ENCODE assay signal across 28 cellular contexts in genomic region chr16:86990451-86990850, GRCh38.
DNase-seq lines count a peak whose midpoint lies in the region; ATAC-seq and TF ChIP-seq lines count a peak whose summit lies in the region.
"Had no signal": no experiment of that assay in that cellular context is flagged by ENCODE, and none has a peak within 500 bp of the region (broad histone marks: within the 10 kb centered on the region; RNA-seq: fewer than 3 reads in every experiment).

No MANE protein-coding gene starts in this region.

- 8% methylated on average over 9 of the region's 9 CpGs for WGBS in SK-N-SH (ENCODE audit: low lambda C conversion rate)

- no peaks in the 10 kb centered on the region for H4K20me1 ChIP-seq in SK-N-SH (ENCODE audit: insufficient read depth)
- H4K20me1 ChIP-seq in osteoblast (ENCODE audit: insufficient read depth, low read length): no peaks in the 10 kb centered on the region

- H3K79me2 ChIP-seq in SK-N-SH (ENCODE audit: insufficient read depth): no peaks in the 10 kb centered on the region
- no peaks in the 10 kb centered on the region for H3K79me2 ChIP-seq in osteoblast (ENCODE audit: insufficient read depth, low read length)

- CTCF ChIA-PET in SK-N-SH (lab: Yijun Ruan, JAX): no interaction called here

- H3K4me2 ChIP-seq in SK-N-SH (no peak overlapping the region), osteoblast (ENCODE audit: insufficient read depth, low read length) (no peak overlapping the region)

- H3K27me3 ChIP-seq in SK-N-SH (ENCODE audit: insufficient read depth) (peaks cover 5% of the 10 kb centered on the region; the same call in 1 of the 2 replicates), osteoblast (ENCODE audit: insufficient read depth, low read length) (no peaks in the 10 kb centered on the region)
- H3K27me3 ChIP-seq: upper lobe of left lung had no signal

- H3K27ac ChIP-seq in SK-N-SH (ENCODE audit: low read depth in 2 of 2, low read length in 1 of 2): no peak overlapping the region
- H3K27ac ChIP-seq in osteoblast (ENCODE audit: low read depth, low read length): no peak overlapping the region
- H3K27ac ChIP-seq: epithelial cell of prostate, heart right ventricle, prostate gland, upper lobe of left lung had no signal

- peaks cover 11% of the 10 kb centered on the region for H3K27me3 Mint-ChIP-seq in endothelial cell (ENCODE audit: unreplicated experiment)

- no peaks in the 10 kb centered on the region for H3K9me3 Mint-ChIP-seq in endothelial cell (ENCODE audit: unreplicated experiment)
- H3K9me3 Mint-ChIP-seq: activated CD4-positive, alpha-beta memory T cell treated with anti-CD3 and anti-CD28 coated beads for 36 hours; naive thymus-derived CD8-positive, alpha-beta T cell had no signal

- peaks cover 25% of the 10 kb centered on the region for H3K4me1 Mint-ChIP-seq in endothelial cell (ENCODE audit: unreplicated experiment)

- DNase-seq in SK-N-SH (no peak), MV-4-11 (lab: John Stamatoyannopoulos, UW) (peak; percentile 17), endothelial cell (ENCODE audit: low spot score) (no peak), osteoblast (ENCODE audit: insufficient read length, low spot score, missing footprints) (peak; percentile 27), NCI-H345 treated with DMSO at 0.1 percent for 48 hours (lab: John Stamatoyannopoulos, UW; ENCODE audit: unreplicated experiment) (no peak), omental fat pad (ENCODE audit: low spot score) (no peak)
- DNase-seq in stimulated activated CD4-positive, alpha-beta T cell treated with anti-CD3 and anti-CD28 coated beads, Interleukin-4, amount 100 ng/mL, for 24 hours: no peak
- DNase-seq: 8988T; activated CD4-positive, alpha-beta memory T cell treated with anti-CD3 and anti-CD28 coated beads for 36 hours; AML-193; central memory CD4-positive, alpha-beta T cell; DMS79; GF-D8; heart right ventricle; Karpas-422; naive thymus-derived CD8-positive, alpha-beta T cell; NCI-H1092; NCI-H187 treated with DMSO at 0.1 percent for 48 hours; NCI-H748 treated with DMSO at 0.1 percent for 48 hours; substantia nigra; T1000; upper lobe of left lung had no signal

- H3K4me3 ChIP-seq in SK-N-SH (ENCODE audit: low read depth in 2 of 2, low read length in 1 of 2): no peak overlapping the region
- no peak overlapping the region for H3K4me3 ChIP-seq in osteoblast (ENCODE audit: insufficient read depth, low read length)
- H3K4me3 ChIP-seq: heart right ventricle, left lung, prostate gland, upper lobe of left lung had no signal

- H3K9ac ChIP-seq in SK-N-SH: no peak overlapping the region

- peaks cover 14% of the 10 kb centered on the region for H3F3A ChIP-seq in SK-N-SH (replicated peaks; ENCODE audit: insufficient read depth)

- no peak for TF ChIP-seq CTCF in SK-N-SH (IDR thresholded peaks at IDR 0.05)
- TF ChIP-seq CTCF in endothelial cell (IDR thresholded peaks at IDR 0.05; ENCODE audit: unreplicated experiment): no peak
- TF ChIP-seq CTCF in osteoblast (IDR thresholded peaks at IDR 0.05; ENCODE audit: extremely low read depth, low read depth, low read length): no peak
- no peak for TF ChIP-seq CTCF in omental fat pad (IDR thresholded peaks at IDR 0.05)

- peaks cover 0 to 6% of the 10 kb centered on the region in 2 experiments; a peak in 1 of 4 replicates for H3K4me1 ChIP-seq in SK-N-SH (ENCODE audit: control insufficient read depth in 1 of 2, insufficient read depth in 2 of 2, low read depth in 1 of 2, low read length in 1 of 2)
- peaks cover 21% of the 10 kb centered on the region for H3K4me1 ChIP-seq in osteoblast (ENCODE audit: insufficient read depth, low read length)
- H3K4me1 ChIP-seq: prostate gland, upper lobe of left lung had no signal

- H3K9me3 ChIP-seq in SK-N-SH (no peaks in the 10 kb centered on the region), osteoblast (ENCODE audit: low read depth, low read length) (no peaks in the 10 kb centered on the region)
- H3K9me3 ChIP-seq: heart right ventricle, left lung, prostate gland, upper lobe of left lung had no signal

- H3K36me3 Mint-ChIP-seq in endothelial cell (ENCODE audit: low read depth, unreplicated experiment): peaks cover 4% of the 10 kb centered on the region
- H3K36me3 Mint-ChIP-seq: activated CD4-positive, alpha-beta memory T cell treated with anti-CD3 and anti-CD28 coated beads for 36 hours; activated naive CD8-positive, alpha-beta T cell; naive thymus-derived CD8-positive, alpha-beta T cell had no signal

- no peaks in the 10 kb centered on the region for H3K36me3 ChIP-seq in SK-N-SH (replicated peaks in 1 of 2; ENCODE audit: control insufficient read depth in 1 of 2, insufficient read depth in 2 of 2, low read length in 1 of 2)
- H3K36me3 ChIP-seq in osteoblast (ENCODE audit: insufficient read depth, low read length): no peaks in the 10 kb centered on the region
- H3K36me3 ChIP-seq: heart right ventricle, left lung, prostate gland, upper lobe of left lung had no signal

- no peak overlapping the region for H3K4me3 Mint-ChIP-seq in endothelial cell (ENCODE audit: unreplicated experiment)
- H3K4me3 Mint-ChIP-seq: activated CD4-positive, alpha-beta memory T cell treated with anti-CD3 and anti-CD28 coated beads for 36 hours; activated naive CD8-positive, alpha-beta T cell had no signal

- POLR2A ChIA-PET in SK-N-SH (lab: Yijun Ruan, JAX): no interaction called here

- H2AFZ ChIP-seq in SK-N-SH (ENCODE audit: low read depth): no peak overlapping the region
- no peak overlapping the region for H2AFZ ChIP-seq in osteoblast (ENCODE audit: low read length)

- no peak for TF ChIP-seq EP300 in SK-N-SH (IDR thresholded peaks at IDR 0.05; ENCODE audit: borderline replicate concordance in 1 of 2, low read depth in 1 of 2, low read length in 1 of 2)

- peak overlapping the region; percentile 70 for H3K27ac Mint-ChIP-seq in endothelial cell (ENCODE audit: unreplicated experiment)
- H3K27ac Mint-ChIP-seq: activated CD4-positive, alpha-beta memory T cell treated with anti-CD3 and anti-CD28 coated beads for 36 hours; activated naive CD8-positive, alpha-beta T cell; naive thymus-derived CD8-positive, alpha-beta T cell had no signal

- H3K9me2 ChIP-seq in SK-N-SH: no peaks in the 10 kb centered on the region

- ATAC-seq in SK-N-SH treated with all-trans-retinoic acid at 6 μM for 48 hours: no peak
- ATAC-seq in omental fat pad (ENCODE audit: low FRiP score): no peak
- ATAC-seq: heart right ventricle; left lung; naive thymus-derived CD8-positive, alpha-beta T cell; Right ventricle myocardium inferior had no signal

- no peak for TF ChIP-seq RAD21 in SK-N-SH (IDR thresholded peaks at IDR 0.05; ENCODE audit: low read length)

TF ChIP-seq in SK-N-SH, 30 proteins besides CTCF, POLR2A, EP300 and RAD21 (continues in another document):
- no peak for TF ChIP-seq SIN3A (IDR thresholded peaks at IDR 0.05; ENCODE audit: borderline replicate concordance, low read depth, low read length)
- peak; percentile 81; the same call in 1 of the 2 replicates for TF ChIP-seq ZBTB33 (IDR thresholded peaks at IDR 0.05; ENCODE audit: borderline replicate concordance, low read depth)
- no peak for TF ChIP-seq JUND (IDR thresholded peaks at IDR 0.05)

TF ChIP-seq in SK-N-SH treated with all-trans-retinoic acid at 6 μM for 48 hours, 23 proteins besides CTCF, POLR2A, EP300 and RAD21 (continues in another document):
- TF ChIP-seq ZNF70 (CRISPR knock-in tag; IDR thresholded peaks at IDR 0.05) (no peak), CREB5 (CRISPR knock-in tag; IDR thresholded peaks at IDR 0.05; ENCODE audit: low read depth) (no peak), ARNTL (CRISPR knock-in tag; IDR thresholded peaks at IDR 0.05; ENCODE audit: borderline replicate concordance, low read depth) (no peak), BACH2 (CRISPR knock-in tag; IDR thresholded peaks at IDR 0.05; ENCODE audit: borderline replicate concordance) (no peak), PPARA (CRISPR knock-in tag; IDR thresholded peaks at IDR 0.05; ENCODE audit: borderline replicate concordance) (no peak), ZC3H10 (CRISPR knock-in tag; IDR thresholded peaks at IDR 0.05) (no peak), OSR1 (CRISPR knock-in tag; IDR thresholded peaks at IDR 0.05) (no peak), ZNF565 (CRISPR knock-in tag; conservative IDR thresholded peaks at IDR 0.05; ENCODE audit: low read depth) (no peak), CSDC2 (CRISPR knock-in tag; IDR thresholded peaks at IDR 0.05) (no peak), POU6F1 (CRISPR knock-in tag; IDR thresholded peaks at IDR 0.05; ENCODE audit: borderline replicate concordance, low read depth) (no peak), ZNF8 (CRISPR knock-in tag; IDR thresholded peaks at IDR 0.05) (no peak), TOX (CRISPR knock-in tag; IDR thresholded peaks at IDR 0.05; ENCODE audit: borderline replicate concordance) (no peak), ESRRG (CRISPR knock-in tag; IDR thresholded peaks at IDR 0.05) (no peak)

Comparison
In these comparisons a context has a peak if more than half of its experiments do, and no peak if none do; other contexts are left out.
1. DNase-seq: peak in MV-4-11 (single experiment) and osteoblast (single experiment); none in SK-N-SH (single experiment), endothelial cell (single experiment), NCI-H345 treated with DMSO at 0.1 percent for 48 hours (single experiment), stimulated activated CD4-positive, alpha-beta T cell treated with anti-CD3 and anti-CD28 coated beads, Interleukin-4, amount 100 ng/mL, for 24 hours (single experiment) and omental fat pad (single experiment).